In genomic region chr17:30000001-30000754, GRCh38 we compare ENCODE assay signal across 13 cellular contexts. TPM values are rescaled to one million over a fixed set of nuclear protein-coding genes. Genes with fewer than 3 reads are reported as not detected.
DNase-seq lines count a peak whose midpoint lies in the region; ATAC-seq, FAIRE-seq and TF ChIP-seq lines count a peak whose summit lies in the region.
"Had no signal": no experiment of that assay in that cellular context is flagged by ENCODE, and none has a peak within 500 bp of the region (broad histone marks: within the 10 kb centered on the region; RNA-seq: fewer than 3 reads in every experiment).

No MANE protein-coding gene starts in this region.

- no peak overlapping the region for H3K9ac ChIP-seq in HCT116 (ENCODE audit: low read length)

- no peaks in the 10 kb centered on the region for H3K9me2 ChIP-seq in HCT116 (ENCODE audit: insufficient read depth)

- ATAC-seq in HCT116 (peak; percentile 42; the same call in 1 of the 2 replicates), GM19328 (IDR thresholded peaks at IDR 0.05; ENCODE audit: unreplicated experiment) (no peak)

- peak; percentile 90 for FAIRE-seq in TTC549 (lab: Jason Lieb, UNC)
- FAIRE-seq in islet of Langerhans (lab: Jason Lieb, UNC) = peak; percentile 98

- TF ChIP-seq POLR2A in HCT116 (IDR thresholded peaks at IDR 0.05; ENCODE audit: borderline replicate concordance, extremely low read depth, insufficient read depth, insufficient read length) = no peak

- intact Hi-C loops in HCT116 (cut with micrococcal nuclease) = loop anchor here (1.0 kb wide), 1 partner anchor 361 kb away; no protein-coding TSS in a partner anchor

- H3K27ac ChIP-seq in C4-2B (no peak overlapping the region), HCT116 (ENCODE audit: low read depth, low read length) (no peak overlapping the region)
- H3K27ac ChIP-seq: HL-60 had no signal

- POLR2A ChIA-PET in HCT116 (lab: Charles Lee) = no interaction called here
- POLR2A ChIA-PET in HEK293T (lab: Yijun Ruan, JAX) = no interaction called here

- no peaks in the 10 kb centered on the region for H3K9me3 ChIP-seq in HCT116 (ENCODE audit: control insufficient read depth in 1 of 2, insufficient read depth in 1 of 2, low read depth in 1 of 2, low read length in 2 of 2)

- DNase-seq in HCT116 (ENCODE audit: low read depth, low spot score) = no peak
- no peak for DNase-seq in HEK293T (ENCODE audit: extremely low spot score)
- DNase-seq in anterior cingulate cortex (lab: John Stamatoyannopoulos, UW) = no peak
- no peak for DNase-seq in NCI-H2171 (lab: John Stamatoyannopoulos, UW)
- DNase-seq: DMS153, NCI-H526, nucleus accumbens had no signal

- CTCF ChIA-PET in HCT116 (lab: Charles Lee) = interaction anchor here (1.2 to 1.5 kb wide), 3 partner anchors 93 to 360 kb away, joined by 3 to 4 read pairs (median 3); no protein-coding TSS in a partner anchor
- CTCF ChIA-PET in HEK293T (lab: Yijun Ruan, JAX) = no interaction called here

- no peaks in the 10 kb centered on the region for H3K27me3 ChIP-seq in HCT116 (ENCODE audit: insufficient read depth, low read length)

- H3K79me2 ChIP-seq in HCT116 (ENCODE audit: insufficient read depth, low read length) = no peaks in the 10 kb centered on the region

- RAD21 ChIA-PET in HCT116 (lab: Charles Lee; ENCODE audit: low non-redundant PET in 1 of 2, low total read pairs in 2 of 2, uncharacterized antibody in 2 of 2, unreplicated experiment in 2 of 2) = interaction anchor here in 1 of 2 experiments (0.5 kb wide), 1 partner anchor 196 kb away, joined by 3 read pairs; no protein-coding TSS in a partner anchor

- H3K4me2 ChIP-seq in HCT116 (ENCODE audit: low read length) = no peak overlapping the region

- no peaks in the 10 kb centered on the region for H3K36me3 ChIP-seq in HCT116 (ENCODE audit: control insufficient read depth in 1 of 2, insufficient read depth in 2 of 2, low read length in 2 of 2)

- no peaks in the 10 kb centered on the region for H3K4me1 ChIP-seq in HCT116 (ENCODE audit: control insufficient read depth in 1 of 2, insufficient read depth in 2 of 2, low read length in 2 of 2)

- no peaks in the 10 kb centered on the region for H4K20me1 ChIP-seq in HCT116 (ENCODE audit: insufficient read depth)

- no TSS peak for BruUV-seq in HCT116 (replicated peaks; lab: Mats Ljungman, UMichigan)

- peak overlapping the region; percentile 44 for H2AFZ ChIP-seq in HCT116 (ENCODE audit: low read depth, low read length, poor library complexity, severe bottlenecking)

- no peak overlapping the region for H3K4me3 ChIP-seq in HCT116 (replicated peaks in 1 of 2; ENCODE audit: low read depth in 1 of 2, low read length in 2 of 2)

- TF ChIP-seq RAD21 in HCT116 (IDR thresholded peaks at IDR 0.05; ENCODE audit: low read depth) = peak; percentile 50; the same call in 1 of the 2 replicates

- peak; percentile 34 for TF ChIP-seq CTCF in C4-2B (conservative IDR thresholded peaks at IDR 0.05)
- TF ChIP-seq CTCF in HCT116 (IDR thresholded peaks at IDR 0.05 in 2 of 3, conservative IDR thresholded peaks at IDR 0.05 in 1 of 3; ENCODE audit: borderline replicate concordance in 1 of 3, insufficient read depth in 1 of 3, low read depth in 2 of 3, low read length in 2 of 3) = peak in 2 of 3 experiments; percentile 22 to 30; a peak in 1 of 6 replicates

TF ChIP-seq in HCT116, 20 proteins besides CTCF, POLR2A, EP300 and RAD21:
- no peak for TF ChIP-seq ZFX (IDR thresholded peaks at IDR 0.05)
- no peak for TF ChIP-seq EZH2phosphoT487 (IDR thresholded peaks at IDR 0.05; ENCODE audit: borderline replicate concordance)
- TF ChIP-seq FOSL1 (IDR thresholded peaks at IDR 0.05; ENCODE audit: low read depth) = no peak
- TF ChIP-seq CBX3 (IDR thresholded peaks at IDR 0.05; ENCODE audit: low read depth) = no peak
- no peak for TF ChIP-seq ELF1 (IDR thresholded peaks at IDR 0.05; ENCODE audit: borderline replicate concordance, low read depth)

TF ChIP-seq in HEK293T, 16 proteins besides CTCF, POLR2A, EP300 and RAD21:
- TF ChIP-seq SP1 (IDR thresholded peaks at IDR 0.05) = no peak
- no peak for TF ChIP-seq HDGF (IDR thresholded peaks at IDR 0.05; ENCODE audit: borderline replicate concordance)
- TF ChIP-seq TARDBP (IDR thresholded peaks at IDR 0.05) = no peak
- TF ChIP-seq ELF4 (IDR thresholded peaks at IDR 0.05) = no peak
- TF ChIP-seq ARNT (IDR thresholded peaks at IDR 0.05) = no peak
- TF ChIP-seq BHLHE40 (IDR thresholded peaks at IDR 0.05; ENCODE audit: borderline replicate concordance) = no peak
- TF ChIP-seq PKNOX1 (IDR thresholded peaks at IDR 0.05) = no peak
- no peak for TF ChIP-seq ZNF384 (IDR thresholded peaks at IDR 0.05)
- TF ChIP-seq L3MBTL2 (conservative IDR thresholded peaks at IDR 0.05) = no peak
- TF ChIP-seq FOXA1 (IDR thresholded peaks at IDR 0.05) = no peak
- TF ChIP-seq LEF1 (IDR thresholded peaks at IDR 0.05; ENCODE audit: borderline replicate concordance) = no peak
- no peak for TF ChIP-seq CTBP1 (IDR thresholded peaks at IDR 0.05; ENCODE audit: borderline replicate concordance)
- no peak for TF ChIP-seq NFRKB (IDR thresholded peaks at IDR 0.05)
- no peak for TF ChIP-seq FOXM1 (IDR thresholded peaks at IDR 0.05; ENCODE audit: borderline replicate concordance)
TF ChIP-seq in HEK293T: peak in this region for 0.

RNA-seq across cellular contexts. Expression of gene EFCAB5, which starts 58.7 kb away (rescaled TPM):
- total RNA-seq in HCT116 (2021; ENCODE audit: unreplicated experiment) = 0.17 TPM
- 0.31 and 0.32 TPM in 2 replicates for polyA plus RNA-seq in HCT116 (2012)
- polyA plus RNA-seq: liver had no signal
